1 cellular context compared by ENCODE assay signal in the genomic region with DNA sequence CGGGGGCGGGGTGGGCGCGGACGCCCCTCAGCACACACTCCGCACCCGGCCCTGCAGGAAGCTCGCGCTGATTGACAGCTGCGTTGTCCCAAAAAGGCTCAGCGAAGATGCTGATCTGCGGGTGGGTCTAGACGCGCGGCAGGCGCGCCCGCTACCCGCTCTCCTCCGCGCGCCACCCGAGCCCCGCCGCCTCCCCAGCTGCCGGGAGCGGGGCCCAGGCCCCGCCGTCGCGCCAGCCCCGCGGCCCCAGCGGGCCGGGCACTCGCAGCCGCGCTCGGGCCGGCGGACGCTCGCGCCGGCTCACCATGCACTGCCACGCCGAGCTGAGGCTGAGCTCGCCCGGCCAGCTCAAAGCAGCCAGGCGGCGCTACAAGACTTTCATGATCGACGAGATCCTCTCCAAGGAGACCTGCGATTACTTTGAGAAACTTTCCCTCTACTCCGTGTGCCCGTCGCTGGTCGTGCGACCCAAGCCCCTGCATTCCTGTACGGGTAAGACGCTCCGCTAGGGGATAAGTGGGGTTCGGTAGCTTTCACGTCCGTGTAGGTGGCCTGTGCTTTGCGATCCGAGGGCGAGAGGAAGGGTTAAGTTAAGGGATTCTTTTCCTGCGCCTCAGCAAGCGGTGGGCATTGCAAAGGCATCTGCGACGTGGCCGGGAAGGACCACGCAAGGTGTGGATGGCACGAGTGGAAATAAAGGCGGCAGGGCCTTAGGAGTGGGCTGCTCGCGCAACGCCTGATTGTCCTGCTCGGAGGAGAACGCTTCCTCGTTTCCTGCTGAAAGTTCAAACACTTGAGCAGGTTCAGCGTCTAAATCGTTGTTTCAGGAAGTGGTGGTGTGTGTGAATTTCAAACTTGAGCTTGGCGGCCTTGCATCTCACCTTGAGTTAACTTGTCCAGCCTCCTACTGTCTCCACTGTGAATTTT.
A peak's percentile ranks its signal among the peaks of the same experiment; 100 is the strongest.
TF ChIP-seq lines count a peak whose summit lies in the region.

A gene with protein sequence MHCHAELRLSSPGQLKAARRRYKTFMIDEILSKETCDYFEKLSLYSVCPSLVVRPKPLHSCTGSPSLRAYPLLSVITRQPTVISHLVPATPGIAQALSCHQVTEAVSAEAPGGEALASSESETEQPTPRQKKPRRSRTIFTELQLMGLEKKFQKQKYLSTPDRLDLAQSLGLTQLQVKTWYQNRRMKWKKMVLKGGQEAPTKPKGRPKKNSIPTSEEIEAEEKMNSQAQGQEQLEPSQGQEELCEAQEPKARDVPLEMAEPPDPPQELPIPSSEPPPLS (plus strand): TSS at position 118 of the 927 bp plus-strand sequence. CDS start 188 bp downstream, at position 306.

TF ChIP-seq in HepG2, 621 proteins besides CTCF, POLR2A, EP300 and RAD21 (continued from another document and continues in another):
- TF ChIP-seq, protein P1, sequence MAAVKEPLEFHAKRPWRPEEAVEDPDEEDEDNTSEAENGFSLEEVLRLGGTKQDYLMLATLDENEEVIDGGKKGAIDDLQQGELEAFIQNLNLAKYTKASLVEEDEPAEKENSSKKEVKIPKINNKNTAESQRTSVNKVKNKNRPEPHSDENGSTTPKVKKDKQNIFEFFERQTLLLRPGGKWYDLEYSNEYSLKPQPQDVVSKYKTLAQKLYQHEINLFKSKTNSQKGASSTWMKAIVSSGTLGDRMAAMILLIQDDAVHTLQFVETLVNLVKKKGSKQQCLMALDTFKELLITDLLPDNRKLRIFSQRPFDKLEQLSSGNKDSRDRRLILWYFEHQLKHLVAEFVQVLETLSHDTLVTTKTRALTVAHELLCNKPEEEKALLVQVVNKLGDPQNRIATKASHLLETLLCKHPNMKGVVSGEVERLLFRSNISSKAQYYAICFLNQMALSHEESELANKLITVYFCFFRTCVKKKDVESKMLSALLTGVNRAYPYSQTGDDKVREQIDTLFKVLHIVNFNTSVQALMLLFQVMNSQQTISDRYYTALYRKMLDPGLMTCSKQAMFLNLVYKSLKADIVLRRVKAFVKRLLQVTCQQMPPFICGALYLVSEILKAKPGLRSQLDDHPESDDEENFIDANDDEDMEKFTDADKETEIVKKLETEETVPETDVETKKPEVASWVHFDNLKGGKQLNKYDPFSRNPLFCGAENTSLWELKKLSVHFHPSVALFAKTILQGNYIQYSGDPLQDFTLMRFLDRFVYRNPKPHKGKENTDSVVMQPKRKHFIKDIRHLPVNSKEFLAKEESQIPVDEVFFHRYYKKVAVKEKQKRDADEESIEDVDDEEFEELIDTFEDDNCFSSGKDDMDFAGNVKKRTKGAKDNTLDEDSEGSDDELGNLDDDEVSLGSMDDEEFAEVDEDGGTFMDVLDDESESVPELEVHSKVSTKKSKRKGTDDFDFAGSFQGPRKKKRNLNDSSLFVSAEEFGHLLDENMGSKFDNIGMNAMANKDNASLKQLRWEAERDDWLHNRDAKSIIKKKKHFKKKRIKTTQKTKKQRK (IDR thresholded peaks at IDR 0.05; ENCODE audit: low read length), result no peak
- TF ChIP-seq FLYWCH1 (CRISPR knock-in tag; IDR thresholded peaks at IDR 0.05) (no peak), ZNF781 (CRISPR knock-in tag; IDR thresholded peaks at IDR 0.05; ENCODE audit: borderline replicate concordance, not compliant biosample characterization) (no peak), NONO (IDR thresholded peaks at IDR 0.05) (no peak), NONO (CRISPR knock-in tag; conservative IDR thresholded peaks at IDR 0.05) (no peak), MTA3 (CRISPR knock-in tag; IDR thresholded peaks at IDR 0.05) (no peak), FOXA3 (CRISPR knock-in tag; IDR thresholded peaks at IDR 0.05) (no peak), MYC (CRISPR knock-in tag; IDR thresholded peaks at IDR 0.05; ENCODE audit: borderline replicate concordance) (no peak), U2AF1 (optimal IDR thresholded peaks at IDR 0.05; ENCODE audit: low read depth, low read length) (no peak), SSRP1 (CRISPR knock-in tag; IDR thresholded peaks at IDR 0.05) (no peak), CC2D1A (CRISPR knock-in tag; IDR thresholded peaks at IDR 0.05) (no peak), ZBTB38 (CRISPR knock-in tag; IDR thresholded peaks at IDR 0.05) (no peak), ELF4 (CRISPR knock-in tag; IDR thresholded peaks at IDR 0.05; ENCODE audit: borderline replicate concordance) (no peak), ZNF724P (CRISPR knock-in tag; IDR thresholded peaks at IDR 0.05; ENCODE audit: borderline replicate concordance) (no peak), ZSCAN12 (CRISPR knock-in tag; IDR thresholded peaks at IDR 0.05) (no peak), ERF (CRISPR knock-in tag; IDR thresholded peaks at IDR 0.05) (no peak), KDM5A (IDR thresholded peaks at IDR 0.05; ENCODE audit: borderline replicate concordance, low read length) (no peak), ZKSCAN1 (IDR thresholded peaks at IDR 0.05; ENCODE audit: low read length) (no peak), SIX4 (CRISPR knock-in tag; IDR thresholded peaks at IDR 0.05) (no peak), ARNT2 (CRISPR knock-in tag; IDR thresholded peaks at IDR 0.05; ENCODE audit: low read depth) (no peak), ETV6 (CRISPR knock-in tag; conservative IDR thresholded peaks at IDR 0.05) (no peak), SNAPC2 (CRISPR knock-in tag; IDR thresholded peaks at IDR 0.05) (no peak), ZNF570 (CRISPR knock-in tag; IDR thresholded peaks at IDR 0.05; ENCODE audit: borderline replicate concordance) (no peak), HDAC6 (IDR thresholded peaks at IDR 0.05; ENCODE audit: low read depth, low read length) (no peak), EZH2 (conservative IDR thresholded peaks at IDR 0.05; ENCODE audit: low read depth, low read length) (peak; percentile 72; the same call in 1 of the 2 replicates), CCDC6 (CRISPR knock-in tag; IDR thresholded peaks at IDR 0.05) (no peak), MIER3 (CRISPR knock-in tag; IDR thresholded peaks at IDR 0.05; ENCODE audit: borderline replicate concordance) (no peak), PTBP1 (IDR thresholded peaks at IDR 0.05; ENCODE audit: low read depth, low read length, poor library complexity, severe bottlenecking) (no peak), CBFB (CRISPR knock-in tag; IDR thresholded peaks at IDR 0.05) (no peak), ZNF260 (CRISPR knock-in tag; IDR thresholded peaks at IDR 0.05; ENCODE audit: borderline replicate concordance, low read depth) (no peak)
- TF ChIP-seq, protein P2, sequence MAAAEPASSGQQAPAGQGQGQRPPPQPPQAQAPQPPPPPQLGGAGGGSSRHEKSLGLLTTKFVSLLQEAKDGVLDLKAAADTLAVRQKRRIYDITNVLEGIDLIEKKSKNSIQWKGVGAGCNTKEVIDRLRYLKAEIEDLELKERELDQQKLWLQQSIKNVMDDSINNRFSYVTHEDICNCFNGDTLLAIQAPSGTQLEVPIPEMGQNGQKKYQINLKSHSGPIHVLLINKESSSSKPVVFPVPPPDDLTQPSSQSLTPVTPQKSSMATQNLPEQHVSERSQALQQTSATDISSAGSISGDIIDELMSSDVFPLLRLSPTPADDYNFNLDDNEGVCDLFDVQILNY (CRISPR knock-in tag; conservative IDR thresholded peaks at IDR 0.05), result no peak
- TF ChIP-seq, protein P3, sequence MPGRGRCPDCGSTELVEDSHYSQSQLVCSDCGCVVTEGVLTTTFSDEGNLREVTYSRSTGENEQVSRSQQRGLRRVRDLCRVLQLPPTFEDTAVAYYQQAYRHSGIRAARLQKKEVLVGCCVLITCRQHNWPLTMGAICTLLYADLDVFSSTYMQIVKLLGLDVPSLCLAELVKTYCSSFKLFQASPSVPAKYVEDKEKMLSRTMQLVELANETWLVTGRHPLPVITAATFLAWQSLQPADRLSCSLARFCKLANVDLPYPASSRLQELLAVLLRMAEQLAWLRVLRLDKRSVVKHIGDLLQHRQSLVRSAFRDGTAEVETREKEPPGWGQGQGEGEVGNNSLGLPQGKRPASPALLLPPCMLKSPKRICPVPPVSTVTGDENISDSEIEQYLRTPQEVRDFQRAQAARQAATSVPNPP (CRISPR knock-in tag; IDR thresholded peaks at IDR 0.05), result no peak
- TF ChIP-seq, protein P4, sequence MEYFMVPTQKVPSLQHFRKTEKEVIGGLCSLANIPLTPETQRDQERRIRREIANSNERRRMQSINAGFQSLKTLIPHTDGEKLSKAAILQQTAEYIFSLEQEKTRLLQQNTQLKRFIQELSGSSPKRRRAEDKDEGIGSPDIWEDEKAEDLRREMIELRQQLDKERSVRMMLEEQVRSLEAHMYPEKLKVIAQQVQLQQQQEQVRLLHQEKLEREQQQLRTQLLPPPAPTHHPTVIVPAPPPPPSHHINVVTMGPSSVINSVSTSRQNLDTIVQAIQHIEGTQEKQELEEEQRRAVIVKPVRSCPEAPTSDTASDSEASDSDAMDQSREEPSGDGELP (IDR thresholded peaks at IDR 0.05; ENCODE audit: borderline replicate concordance, low read depth), result no peak
- TF ChIP-seq, protein P5, sequence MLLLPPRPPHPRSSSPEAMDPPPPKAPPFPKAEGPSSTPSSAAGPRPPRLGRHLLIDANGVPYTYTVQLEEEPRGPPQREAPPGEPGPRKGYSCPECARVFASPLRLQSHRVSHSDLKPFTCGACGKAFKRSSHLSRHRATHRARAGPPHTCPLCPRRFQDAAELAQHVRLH (CRISPR knock-in tag; IDR thresholded peaks at IDR 0.05; ENCODE audit: borderline replicate concordance, low read depth), result no peak
- TF ChIP-seq, protein P6, sequence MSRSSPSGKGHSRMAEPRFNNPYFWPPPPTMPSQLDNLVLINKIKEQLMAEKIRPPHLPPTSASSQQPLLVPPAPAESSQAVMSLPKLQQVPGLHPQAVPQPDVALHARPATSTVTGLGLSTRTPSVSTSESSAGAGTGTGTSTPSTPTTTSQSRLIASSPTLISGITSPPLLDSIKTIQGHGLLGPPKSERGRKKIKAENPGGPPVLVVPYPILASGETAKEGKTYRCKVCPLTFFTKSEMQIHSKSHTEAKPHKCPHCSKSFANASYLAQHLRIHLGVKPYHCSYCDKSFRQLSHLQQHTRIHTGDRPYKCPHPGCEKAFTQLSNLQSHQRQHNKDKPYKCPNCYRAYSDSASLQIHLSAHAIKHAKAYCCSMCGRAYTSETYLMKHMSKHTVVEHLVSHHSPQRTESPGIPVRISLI (CRISPR knock-in tag; IDR thresholded peaks at IDR 0.05; ENCODE audit: borderline replicate concordance), result no peak
- TF ChIP-seq, protein P7, sequence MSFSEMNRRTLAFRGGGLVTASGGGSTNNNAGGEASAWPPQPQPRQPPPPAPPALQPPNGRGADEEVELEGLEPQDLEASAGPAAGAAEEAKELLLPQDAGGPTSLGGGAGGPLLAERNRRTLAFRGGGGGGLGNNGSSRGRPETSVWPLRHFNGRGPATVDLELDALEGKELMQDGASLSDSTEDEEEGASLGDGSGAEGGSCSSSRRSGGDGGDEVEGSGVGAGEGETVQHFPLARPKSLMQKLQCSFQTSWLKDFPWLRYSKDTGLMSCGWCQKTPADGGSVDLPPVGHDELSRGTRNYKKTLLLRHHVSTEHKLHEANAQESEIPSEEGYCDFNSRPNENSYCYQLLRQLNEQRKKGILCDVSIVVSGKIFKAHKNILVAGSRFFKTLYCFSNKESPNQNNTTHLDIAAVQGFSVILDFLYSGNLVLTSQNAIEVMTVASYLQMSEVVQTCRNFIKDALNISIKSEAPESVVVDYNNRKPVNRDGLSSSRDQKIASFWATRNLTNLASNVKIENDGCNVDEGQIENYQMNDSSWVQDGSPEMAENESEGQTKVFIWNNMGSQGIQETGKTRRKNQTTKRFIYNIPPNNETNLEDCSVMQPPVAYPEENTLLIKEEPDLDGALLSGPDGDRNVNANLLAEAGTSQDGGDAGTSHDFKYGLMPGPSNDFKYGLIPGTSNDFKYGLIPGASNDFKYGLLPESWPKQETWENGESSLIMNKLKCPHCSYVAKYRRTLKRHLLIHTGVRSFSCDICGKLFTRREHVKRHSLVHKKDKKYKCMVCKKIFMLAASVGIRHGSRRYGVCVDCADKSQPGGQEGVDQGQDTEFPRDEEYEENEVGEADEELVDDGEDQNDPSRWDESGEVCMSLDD (CRISPR knock-in tag; IDR thresholded peaks at IDR 0.05; ENCODE audit: borderline replicate concordance), result no peak
- TF ChIP-seq, protein P8, sequence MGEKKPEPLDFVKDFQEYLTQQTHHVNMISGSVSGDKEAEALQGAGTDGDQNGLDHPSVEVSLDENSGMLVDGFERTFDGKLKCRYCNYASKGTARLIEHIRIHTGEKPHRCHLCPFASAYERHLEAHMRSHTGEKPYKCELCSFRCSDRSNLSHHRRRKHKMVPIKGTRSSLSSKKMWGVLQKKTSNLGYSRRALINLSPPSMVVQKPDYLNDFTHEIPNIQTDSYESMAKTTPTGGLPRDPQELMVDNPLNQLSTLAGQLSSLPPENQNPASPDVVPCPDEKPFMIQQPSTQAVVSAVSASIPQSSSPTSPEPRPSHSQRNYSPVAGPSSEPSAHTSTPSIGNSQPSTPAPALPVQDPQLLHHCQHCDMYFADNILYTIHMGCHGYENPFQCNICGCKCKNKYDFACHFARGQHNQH (CRISPR knock-in tag; IDR thresholded peaks at IDR 0.05), result no peak
- TF ChIP-seq, protein P9, sequence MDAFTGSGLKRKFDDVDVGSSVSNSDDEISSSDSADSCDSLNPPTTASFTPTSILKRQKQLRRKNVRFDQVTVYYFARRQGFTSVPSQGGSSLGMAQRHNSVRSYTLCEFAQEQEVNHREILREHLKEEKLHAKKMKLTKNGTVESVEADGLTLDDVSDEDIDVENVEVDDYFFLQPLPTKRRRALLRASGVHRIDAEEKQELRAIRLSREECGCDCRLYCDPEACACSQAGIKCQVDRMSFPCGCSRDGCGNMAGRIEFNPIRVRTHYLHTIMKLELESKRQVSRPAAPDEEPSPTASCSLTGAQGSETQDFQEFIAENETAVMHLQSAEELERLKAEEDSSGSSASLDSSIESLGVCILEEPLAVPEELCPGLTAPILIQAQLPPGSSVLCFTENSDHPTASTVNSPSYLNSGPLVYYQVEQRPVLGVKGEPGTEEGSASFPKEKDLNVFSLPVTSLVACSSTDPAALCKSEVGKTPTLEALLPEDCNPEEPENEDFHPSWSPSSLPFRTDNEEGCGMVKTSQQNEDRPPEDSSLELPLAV (CRISPR knock-in tag; conservative IDR thresholded peaks at IDR 0.05; ENCODE audit: low read depth), result no peak
- TF ChIP-seq, protein P10, sequence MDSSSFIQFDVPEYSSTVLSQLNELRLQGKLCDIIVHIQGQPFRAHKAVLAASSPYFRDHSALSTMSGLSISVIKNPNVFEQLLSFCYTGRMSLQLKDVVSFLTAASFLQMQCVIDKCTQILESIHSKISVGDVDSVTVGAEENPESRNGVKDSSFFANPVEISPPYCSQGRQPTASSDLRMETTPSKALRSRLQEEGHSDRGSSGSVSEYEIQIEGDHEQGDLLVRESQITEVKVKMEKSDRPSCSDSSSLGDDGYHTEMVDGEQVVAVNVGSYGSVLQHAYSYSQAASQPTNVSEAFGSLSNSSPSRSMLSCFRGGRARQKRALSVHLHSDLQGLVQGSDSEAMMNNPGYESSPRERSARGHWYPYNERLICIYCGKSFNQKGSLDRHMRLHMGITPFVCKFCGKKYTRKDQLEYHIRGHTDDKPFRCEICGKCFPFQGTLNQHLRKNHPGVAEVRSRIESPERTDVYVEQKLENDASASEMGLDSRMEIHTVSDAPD (CRISPR knock-in tag; IDR thresholded peaks at IDR 0.05), result no peak
- TF ChIP-seq, protein P11, sequence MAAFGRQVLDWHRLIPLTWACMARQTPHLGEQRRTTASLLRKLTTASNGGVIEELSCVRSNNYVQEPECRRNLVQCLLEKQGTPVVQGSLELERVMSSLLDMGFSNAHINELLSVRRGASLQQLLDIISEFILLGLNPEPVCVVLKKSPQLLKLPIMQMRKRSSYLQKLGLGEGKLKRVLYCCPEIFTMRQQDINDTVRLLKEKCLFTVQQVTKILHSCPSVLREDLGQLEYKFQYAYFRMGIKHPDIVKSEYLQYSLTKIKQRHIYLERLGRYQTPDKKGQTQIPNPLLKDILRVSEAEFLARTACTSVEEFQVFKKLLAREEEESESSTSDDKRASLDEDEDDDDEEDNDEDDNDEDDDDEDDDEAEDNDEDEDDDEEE (CRISPR knock-in tag; IDR thresholded peaks at IDR 0.05), result no peak
